ENCODE assay signal across 8 cellular contexts in the genomic region with DNA sequence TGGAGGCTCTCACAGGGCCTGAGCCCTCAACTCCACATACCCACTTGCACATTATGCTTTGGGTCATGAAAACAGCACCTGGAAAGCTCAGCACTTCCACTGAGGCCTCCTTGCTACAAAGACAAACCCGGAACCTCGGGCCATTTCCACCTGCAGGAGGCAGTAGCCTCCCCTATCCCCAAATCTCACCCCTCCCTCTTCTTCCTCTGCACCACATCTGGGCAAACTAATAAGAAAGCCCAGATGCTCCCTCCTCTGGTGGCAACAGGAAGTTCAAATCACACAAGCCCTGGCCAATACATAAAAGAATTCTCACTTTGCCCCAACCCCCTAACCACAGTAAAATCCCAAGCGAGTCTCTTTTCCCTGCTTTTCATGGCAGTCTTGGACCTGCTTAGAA.
DNase-seq lines count a peak whose midpoint lies in the region; ATAC-seq and TF ChIP-seq lines count a peak whose summit lies in the region.

No MANE protein-coding gene starts in this region.

- TF ChIP-seq CTCF in CD14-positive monocyte (IDR thresholded peaks at IDR 0.05) (peak; percentile 22), cardiac fibroblast (IDR thresholded peaks at IDR 0.05; ENCODE audit: low read depth, low read length) (peak; percentile 74)

- no peak overlapping the region for H3K4me3 ChIP-seq in cardiac fibroblast (replicated peaks in 1 of 2; ENCODE audit: low read depth in 2 of 2, low read length in 2 of 2)

- DNase-seq in CD14-positive monocyte (ENCODE audit: low spot score) (no peak), HuH-7 (ENCODE audit: low spot score) (peak; percentile 2), cardiac fibroblast (ENCODE audit: low read depth in 2 of 2) (peak; percentile 64 to 71), stromal cell of bone marrow (ENCODE audit: low read depth) (peak; percentile 31), amygdala (lab: John Stamatoyannopoulos, UW) (no peak)
- no peak for DNase-seq in activated naive CD4-positive, alpha-beta T cell (lab: John Stamatoyannopoulos, UW)

- no peak overlapping the region for H3K4me3 Mint-ChIP-seq in CD14-positive monocyte
- H3K4me3 Mint-ChIP-seq in activated T-helper 17 cell treated with anti-CD3 and anti-CD28 coated beads, Interleukin-2, amount 50 U/mL, for 72 hours: no peak overlapping the region

- H3K4me1 Mint-ChIP-seq in CD14-positive monocyte: peaks cover 3% of the 10 kb centered on the region
- H3K4me1 Mint-ChIP-seq in activated T-helper 17 cell treated with anti-CD3 and anti-CD28 coated beads, Interleukin-2, amount 50 U/mL, for 72 hours: no peaks in the 10 kb centered on the region

- H3K27me3 Mint-ChIP-seq in CD14-positive monocyte (ENCODE audit: low read depth in 3 of 3): peaks cover 0 to 2% (median 0%) of the 10 kb centered on the region in 3 donors
- no peaks in the 10 kb centered on the region for H3K27me3 Mint-ChIP-seq in activated T-helper 17 cell treated with anti-CD3 and anti-CD28 coated beads, Interleukin-2, amount 50 U/mL, for 72 hours

- H3K9me3 Mint-ChIP-seq in CD14-positive monocyte: peaks cover 0 to 5% (median 0%) of the 10 kb centered on the region in 7 donors
- H3K9me3 Mint-ChIP-seq in activated T-helper 17 cell treated with anti-CD3 and anti-CD28 coated beads, Interleukin-2, amount 50 U/mL, for 72 hours: no peaks in the 10 kb centered on the region

- peak; percentile 76 for ATAC-seq in GM19467 (IDR thresholded peaks at IDR 0.05; ENCODE audit: unreplicated experiment)
- ATAC-seq in activated T-helper 17 cell treated with anti-CD3 and anti-CD28 coated beads, Interleukin-2, amount 50 U/mL, for 72 hours (replicated peaks): no peak

- H3K27ac Mint-ChIP-seq in CD14-positive monocyte: peak overlapping the region in 1 of 7 donors; percentile 8
- no peak overlapping the region for H3K27ac Mint-ChIP-seq in activated T-helper 17 cell treated with anti-CD3 and anti-CD28 coated beads, Interleukin-2, amount 50 U/mL, for 72 hours

- intact Hi-C loops in CD14-positive monocyte (cut with micrococcal nuclease): no loop called here

- H3K36me3 Mint-ChIP-seq in CD14-positive monocyte: no peaks in the 10 kb centered on the region
- H3K36me3 Mint-ChIP-seq in activated T-helper 17 cell treated with anti-CD3 and anti-CD28 coated beads, Interleukin-2, amount 50 U/mL, for 72 hours (ENCODE audit: low read depth): no peaks in the 10 kb centered on the region

Comparison
In these comparisons a context has a peak if more than half of its experiments do, and no peak if none do; other contexts are left out.
1. DNase-seq: peak in HuH-7 (single experiment), cardiac fibroblast (2 of 2) and stromal cell of bone marrow (single experiment); none in CD14-positive monocyte (single experiment), activated naive CD4-positive, alpha-beta T cell (0 of 4) and amygdala (0 of 56).